Comparison of ENCODE assay signal across 19 cellular contexts in genomic region chr1:203017707-203018106, GRCh38.
"Had no signal": no experiment of that assay in that cellular context is flagged by ENCODE, and none has a peak within 500 bp of the region (broad histone marks: within the 10 kb centered on the region; RNA-seq: fewer than 3 reads in every experiment).

No MANE protein-coding gene starts in this region.

- H3K4me2 ChIP-seq: neural progenitor cell had no signal

- H3K9me3 Mint-ChIP-seq: endodermal cell, natural killer cell, neural progenitor cell had no signal

- H3K27ac ChIP-seq: coronary artery, heart right ventricle, neural progenitor cell, ovary, right atrium auricular region, sigmoid colon had no signal

- H3K9me3 ChIP-seq: heart right ventricle, ovary, right atrium auricular region, sigmoid colon had no signal

- H2AFZ ChIP-seq: neural progenitor cell had no signal

- DNase-seq: effector CD4-positive, alpha-beta T cell; endodermal cell; heart right ventricle; hypothalamus; kidney glomerular epithelial cell; mammary epithelial cell; natural killer cell; nucleus accumbens; ovary; sigmoid colon; small intestine; stimulated activated CD4-positive, alpha-beta T cell treated with anti-CD3 and anti-CD28 coated beads, Interleukin-12 subunit alpha, Interleukin-12 subunit beta, amount 100 ng/mL, for 4 hours; stimulated activated CD4-positive, alpha-beta T cell treated with anti-CD3 and anti-CD28 coated beads, Interleukin-2, amount 100 ng/mL, for 48 hours; stimulated activated naive CD4-positive, alpha-beta T cell treated with Interleukin-2 at 50 U/mL for 16 hours; trophoblast cell had no signal

- H3K4me1 ChIP-seq: heart right ventricle, neural progenitor cell, right atrium auricular region, sigmoid colon had no signal

- H3K9ac ChIP-seq: neural progenitor cell had no signal

- H3K36me3 ChIP-seq: ovary had no signal

- H3K27ac Mint-ChIP-seq: endodermal cell, natural killer cell, neural progenitor cell had no signal

- H3K27me3 ChIP-seq: heart right ventricle, neural progenitor cell, ovary, right atrium auricular region, sigmoid colon had no signal

- H3K4me3 Mint-ChIP-seq: endodermal cell, natural killer cell, neural progenitor cell had no signal

- ATAC-seq: heart right ventricle, left lobe of liver, natural killer cell had no signal

- H3K4me1 Mint-ChIP-seq: endodermal cell, neural progenitor cell had no signal

- H3K4me3 ChIP-seq: coronary artery, heart right ventricle, neural progenitor cell, ovary, right atrium auricular region, sigmoid colon had no signal
